24 cellular contexts compared by ENCODE assay signal in genomic region chr14:101351146-101351545, GRCh38.
DNase-seq lines count a peak whose midpoint lies in the region; ATAC-seq and TF ChIP-seq lines count a peak whose summit lies in the region.
"Had no signal": no experiment of that assay in that cellular context is flagged by ENCODE, and none has a peak within 500 bp of the region (broad histone marks: within the 10 kb centered on the region; RNA-seq: fewer than 3 reads in every experiment).

No MANE protein-coding gene starts in this region.

- H3K9me3 ChIP-seq in muscle layer of colon (ENCODE audit: low read length) (no peaks in the 10 kb centered on the region), smooth muscle cell (replicated peaks; ENCODE audit: low read depth) (no peaks in the 10 kb centered on the region), vagina (no peaks in the 10 kb centered on the region), gastroesophageal sphincter (peaks cover 0 to 26% (median 0%) of the 10 kb centered on the region in 3 donors)

- no peak for TF ChIP-seq POLR2A in vagina (IDR thresholded peaks at IDR 0.05)
- no peak for TF ChIP-seq POLR2A in gastroesophageal sphincter (IDR thresholded peaks at IDR 0.05)

- H3K79me2 ChIP-seq in smooth muscle cell (ENCODE audit: low read depth), result no peaks in the 10 kb centered on the region

- intact Hi-C loops in vagina (cut with DNase I), result no loop called here

- peak overlapping the region; percentile 60 for H3K4me2 ChIP-seq in smooth muscle cell
- H3K4me2 ChIP-seq: BLaER1, KMS-11 had no signal

- no peaks in the 10 kb centered on the region for H4K20me1 ChIP-seq in smooth muscle cell (ENCODE audit: low read depth)
- H4K20me1 ChIP-seq: BLaER1 had no signal

- no peak overlapping the region for H2AFZ ChIP-seq in smooth muscle cell (ENCODE audit: low read depth)

- peak; percentile 17 for DNase-seq in activated CD8-positive, alpha-beta memory T cell treated with anti-CD3 and anti-CD28 coated beads for 24 hours
- DNase-seq in activated CD8-positive, alpha-beta memory T cell treated with anti-CD3 and anti-CD28 coated beads, Interleukin-2, amount 50 U/mL, for 4 hours, result no peak
- no peak for DNase-seq in smooth muscle cell (lab: John Stamatoyannopoulos, UW; ENCODE audit: unreplicated experiment)
- DNase-seq in vagina (ENCODE audit: extremely low spot score in 2 of 2), result no peak
- DNase-seq in HuH-7.5 (ENCODE audit: low spot score), result no peak
- DNase-seq in activated CD4-positive, alpha-beta T cell treated with anti-CD3 and anti-CD28 coated beads, Interleukin-2, amount 50 U/mL, for 48 hours, result no peak
- DNase-seq: ACHN; CD4-positive, alpha-beta T cell; DMS 273 treated with DMSO at 0.1 percent for 48 hours; DMS79 treated with DMSO at 0.1 percent for 48 hours; IMR-90; NCI-H1105; NCI-H2081; NCI-H2171; NCI-H345; NCI-H524; NCI-H82 had no signal

- no peaks in the 10 kb centered on the region for H3F3A ChIP-seq in smooth muscle cell (ENCODE audit: low read depth)

- H3K36me3 ChIP-seq in muscle layer of colon (ENCODE audit: insufficient read depth, low read length), result no peaks in the 10 kb centered on the region
- H3K36me3 ChIP-seq in smooth muscle cell (ENCODE audit: low read depth), result no peaks in the 10 kb centered on the region
- H3K36me3 ChIP-seq in vagina, result no peaks in the 10 kb centered on the region
- H3K36me3 ChIP-seq in gastroesophageal sphincter, result no peaks in the 10 kb centered on the region

- peaks cover 20% of the 10 kb centered on the region for H3K4me1 ChIP-seq in muscle layer of colon (ENCODE audit: insufficient read depth, low read length)
- H3K4me1 ChIP-seq in smooth muscle cell (ENCODE audit: low read depth), result no peaks in the 10 kb centered on the region
- H3K4me1 ChIP-seq in vagina, result peaks cover 10% of the 10 kb centered on the region
- H3K4me1 ChIP-seq in gastroesophageal sphincter, result no peaks in the 10 kb centered on the region
- H3K4me1 ChIP-seq: BLaER1, Caco-2 had no signal

- H3K27ac ChIP-seq in muscle layer of colon (ENCODE audit: low read depth, low read length) (peak overlapping the region; percentile 36), smooth muscle cell (ENCODE audit: low read depth) (no peak overlapping the region), vagina (peak overlapping the region; percentile 44), gastroesophageal sphincter (no peak overlapping the region)
- H3K27ac ChIP-seq: 22Rv1, BLaER1, KMS-11 had no signal

- no peak for ATAC-seq in gastroesophageal sphincter
- ATAC-seq: Panc1 had no signal

- TF ChIP-seq EP300 in gastroesophageal sphincter (IDR thresholded peaks at IDR 0.05), result no peak

- H3K9ac ChIP-seq in muscle layer of colon (ENCODE audit: low read length) (no peak overlapping the region), smooth muscle cell (ENCODE audit: low read depth) (no peak overlapping the region)
- H3K9ac ChIP-seq: BLaER1, KMS-11 had no signal

- H3K27me3 ChIP-seq in muscle layer of colon (ENCODE audit: control insufficient read depth in 1 of 2, insufficient read depth in 2 of 2, low read length in 2 of 2) (no peaks in the 10 kb centered on the region), smooth muscle cell (ENCODE audit: low read depth) (no peaks in the 10 kb centered on the region), vagina (no peaks in the 10 kb centered on the region), gastroesophageal sphincter (no peaks in the 10 kb centered on the region)
- H3K27me3 ChIP-seq: BLaER1 had no signal

- 38% methylated on average over 7 of the region's 7 CpGs for WGBS in smooth muscle cell (ENCODE audit: low lambda C conversion rate)
- WGBS in gastroesophageal sphincter (ENCODE audit: low coverage in 1 of 2), 2 donors, result 43 to 61% methylated on average over 4 to 7 of the region's 7 CpGs

- no peak for TF ChIP-seq CTCF in smooth muscle cell (IDR thresholded peaks at IDR 0.05; ENCODE audit: borderline replicate concordance, insufficient read depth, poor library complexity, severe bottlenecking)
- TF ChIP-seq CTCF in vagina (IDR thresholded peaks at IDR 0.05), result no peak
- no peak for TF ChIP-seq CTCF in gastroesophageal sphincter (IDR thresholded peaks at IDR 0.05)

- no peak overlapping the region for H3K4me3 ChIP-seq in muscle layer of colon (ENCODE audit: low read depth in 1 of 2, low read length in 2 of 2)
- no peak overlapping the region for H3K4me3 ChIP-seq in smooth muscle cell
- H3K4me3 ChIP-seq in vagina, result no peak overlapping the region
- no peak overlapping the region for H3K4me3 ChIP-seq in gastroesophageal sphincter
- H3K4me3 ChIP-seq: BLaER1 had no signal

Comparison
In these comparisons a context has a peak if more than half of its experiments do, and no peak if none do; other contexts are left out.
1. H3K27ac ChIP-seq: peak in muscle layer of colon (single experiment) and vagina (single experiment); none in smooth muscle cell (single experiment) and gastroesophageal sphincter (0 of 4).